Comparison of ENCODE assay signal across 8 cellular contexts in the genomic region with DNA sequence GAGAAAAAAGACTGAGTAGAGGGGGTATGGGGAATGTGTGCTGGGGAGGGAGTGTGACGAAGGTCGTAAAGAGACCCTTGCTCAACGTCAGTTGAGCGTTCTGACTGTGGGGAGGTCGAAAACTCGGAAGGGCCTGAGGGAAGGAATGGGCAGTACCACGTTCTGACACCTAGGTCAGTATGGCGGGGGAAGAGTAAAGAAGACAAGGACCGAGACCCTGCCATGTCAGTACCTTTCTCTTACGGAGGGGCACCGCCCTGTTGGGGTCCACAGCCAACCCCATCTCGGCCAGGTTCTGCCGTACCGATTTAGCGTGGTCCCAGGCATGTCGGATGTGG. TPM values are rescaled to one million over a fixed set of nuclear protein-coding genes. Genes with fewer than 3 reads are reported as not detected.
DNase-seq lines count a peak whose midpoint lies in the region; ATAC-seq, FAIRE-seq and TF ChIP-seq lines count a peak whose summit lies in the region.

No MANE protein-coding gene starts in this region.

- H3K9ac ChIP-seq in endocrine pancreas (ENCODE audit: control insufficient read depth, insufficient read depth, low read length): peak overlapping the region; percentile 89

- no peak for ATAC-seq in activated CD4-positive, alpha-beta T cell treated with anti-CD3 and anti-CD28 coated beads for 36 hours
- ATAC-seq in natural killer cell (no peak), HG03342 (IDR thresholded peaks at IDR 0.05; ENCODE audit: unreplicated experiment) (no peak)

- H3K27me3 ChIP-seq in endocrine pancreas (ENCODE audit: control insufficient read depth, insufficient read depth, low read length): no peaks in the 10 kb centered on the region

- H3K9me3 ChIP-seq in endocrine pancreas (ENCODE audit: control insufficient read depth, low read length): no peaks in the 10 kb centered on the region

- no peak for TF ChIP-seq CTCF in natural killer cell (IDR thresholded peaks at IDR 0.05)

- H3K4me3 ChIP-seq in endocrine pancreas (ENCODE audit: control insufficient read depth, insufficient read depth, low read length): peak overlapping the region; percentile 75

- peak overlapping the region; percentile 100 for H3K27ac Mint-ChIP-seq in activated CD4-positive, alpha-beta T cell treated with anti-CD3 and anti-CD28 coated beads for 36 hours
- peak overlapping the region; percentile 90 to 100 for H3K27ac Mint-ChIP-seq in natural killer cell

- H3K4me1 Mint-ChIP-seq in activated CD4-positive, alpha-beta T cell treated with anti-CD3 and anti-CD28 coated beads for 36 hours: peaks cover 31% of the 10 kb centered on the region
- peaks cover 34 to 36% of the 10 kb centered on the region in 2 donors for H3K4me1 Mint-ChIP-seq in natural killer cell

- CTCF ChIA-PET in activated CD4-positive, alpha-beta T cell treated with anti-CD3 and anti-CD28 coated beads for 36 hours (lab: Charles Lee): interaction anchor here (0.6 to 1.6 kb wide), 4 partner anchors 8 to 44 kb away, joined by 3 to 4 read pairs (median 3); no protein-coding TSS in a partner anchor

- peaks cover 60% of the 10 kb centered on the region for H3K36me3 Mint-ChIP-seq in activated CD4-positive, alpha-beta T cell treated with anti-CD3 and anti-CD28 coated beads for 36 hours (ENCODE audit: low read depth)
- no peaks in the 10 kb centered on the region for H3K36me3 Mint-ChIP-seq in natural killer cell

- no peaks in the 10 kb centered on the region for H3K9me3 Mint-ChIP-seq in activated CD4-positive, alpha-beta T cell treated with anti-CD3 and anti-CD28 coated beads for 36 hours (ENCODE audit: low read depth)
- H3K9me3 Mint-ChIP-seq in natural killer cell: no peaks in the 10 kb centered on the region

- H3K4me3 Mint-ChIP-seq in activated CD4-positive, alpha-beta T cell treated with anti-CD3 and anti-CD28 coated beads for 36 hours: peak overlapping the region; percentile 95
- H3K4me3 Mint-ChIP-seq in natural killer cell: peak overlapping the region; percentile 99

- intact Hi-C loops in activated CD4-positive, alpha-beta T cell treated with anti-CD3 and anti-CD28 coated beads for 36 hours (cut with DNase I, micrococcal nuclease): loop anchor here (1.0 to 2.0 kb wide), 6 partner anchors 23 to 1039 kb away; a partner anchor contains a TSS
- intact Hi-C loops in natural killer cell (cut with micrococcal nuclease): loop anchor here (1.0 to 2.0 kb wide), 3 partner anchors 29 to 149 kb away; a partner anchor contains a TSS

- H3K4me1 ChIP-seq in endocrine pancreas (ENCODE audit: control insufficient read depth, insufficient read depth, low read length): no peaks in the 10 kb centered on the region

- no peaks in the 10 kb centered on the region for H3K36me3 ChIP-seq in endocrine pancreas (ENCODE audit: control insufficient read depth, insufficient read depth, low read length)

- POLR2A ChIA-PET in activated CD4-positive, alpha-beta T cell treated with anti-CD3 and anti-CD28 coated beads for 36 hours (lab: Charles Lee): interaction anchor here (0.5 to 0.7 kb wide), 2 partner anchors 11 to 149 kb away, joined by 3 to 4 read pairs; a partner anchor contains a TSS

- no peaks in the 10 kb centered on the region for H3K27me3 Mint-ChIP-seq in activated CD4-positive, alpha-beta T cell treated with anti-CD3 and anti-CD28 coated beads for 36 hours
- no peaks in the 10 kb centered on the region for H3K27me3 Mint-ChIP-seq in natural killer cell (ENCODE audit: low read depth in 2 of 2)

- FAIRE-seq in urothelium cell line (lab: Jason Lieb, UNC): no peak

- DNase-seq in activated CD4-positive, alpha-beta T cell treated with anti-CD3 and anti-CD28 coated beads for 36 hours: peak; percentile 24
- no peak for DNase-seq in activated CD4-positive, alpha-beta T cell treated with anti-CD3 and anti-CD28 coated beads, Interleukin-2, amount 50 U/mL, for 1 hour
- DNase-seq in RKO (ENCODE audit: low spot score) (peak; percentile 73), natural killer cell (no peak), urothelium cell line (ENCODE audit: low spot score) (no peak), GDM1 (lab: John Stamatoyannopoulos, UW) (no peak)

RNA-seq across cellular contexts. Expression of a gene that starts 0.4 kb away (rescaled TPM):
- total RNA-seq in activated CD4-positive, alpha-beta T cell treated with anti-CD3 and anti-CD28 coated beads for 36 hours: 10 to 100 TPM; 54.3 to 65.4 TPM
- total RNA-seq in natural killer cell: 10 to 100 TPM in 2 of 3 donors, 1 to 10 TPM in 1; 6.4 to 12.4 (median 12.1) TPM

RNA-seq across cellular contexts. Expression of a gene that starts 0.6 kb away (rescaled TPM):
- 100 to 1,000 TPM; 104 to 140 TPM for total RNA-seq in activated CD4-positive, alpha-beta T cell treated with anti-CD3 and anti-CD28 coated beads for 36 hours
- total RNA-seq in natural killer cell: 10 to 100 TPM; 83.5 to 90.2 (median 86.2) TPM

RNA-seq across cellular contexts. Expression of a gene that starts 22.7 kb away (rescaled TPM):
- 10 to 100 TPM; 12.3 to 15.6 TPM for total RNA-seq in activated CD4-positive, alpha-beta T cell treated with anti-CD3 and anti-CD28 coated beads for 36 hours
- total RNA-seq in natural killer cell: 1 to 10 TPM in 2 of 3 donors, under 1 TPM in 1; 0.75 to 6.8 (median 6.7) TPM

RNA-seq across cellular contexts. Expression of a gene that starts 26.4 kb away (rescaled TPM):
- 10 to 100 TPM; 42.2 to 52.6 TPM for total RNA-seq in activated CD4-positive, alpha-beta T cell treated with anti-CD3 and anti-CD28 coated beads for 36 hours
- total RNA-seq in natural killer cell: 10 to 100 TPM; 36.8 to 76.3 (median 75.7) TPM

RNA-seq across cellular contexts. Expression of a gene that starts 28.4 kb away (rescaled TPM):
- 10 to 100 TPM; 39.3 to 47.8 TPM for total RNA-seq in activated CD4-positive, alpha-beta T cell treated with anti-CD3 and anti-CD28 coated beads for 36 hours
- 10 to 100 TPM; 60.6 to 77.2 (median 70.4) TPM for total RNA-seq in natural killer cell

Comparison
In these comparisons a context has a peak if more than half of its experiments do, and no peak if none do; other contexts are left out.
1. DNase-seq: peak in activated CD4-positive, alpha-beta T cell treated with anti-CD3 and anti-CD28 coated beads for 36 hours (single experiment) and RKO (single experiment); none in activated CD4-positive, alpha-beta T cell treated with anti-CD3 and anti-CD28 coated beads, Interleukin-2, amount 50 U/mL, for 1 hour (single experiment), natural killer cell (single experiment), urothelium cell line (single experiment) and GDM1 (single experiment).
2. RNA of a gene that starts 0.4 kb away (total RNA-seq): 54.3 to 65.4 TPM in activated CD4-positive, alpha-beta T cell treated with anti-CD3 and anti-CD28 coated beads for 36 hours; 6.4 to 12.4 TPM in natural killer cell; every median in the first group is over 4 times any median in the second.